10 cellular contexts compared by ENCODE assay signal in genomic region chr7:150340024-150340749, GRCh38. TPM values are rescaled to one million over a fixed set of nuclear protein-coding genes. Genes with fewer than 3 reads are reported as not detected.
A peak's percentile ranks its signal among the peaks of the same experiment; 100 is the strongest.
DNase-seq lines count a peak whose midpoint lies in the region; ATAC-seq, FAIRE-seq and TF ChIP-seq lines count a peak whose summit lies in the region.
"Had no signal": no experiment of that assay in that cellular context is flagged by ENCODE, and none has a peak within 500 bp of the region (broad histone marks: within the 10 kb centered on the region; RNA-seq: fewer than 3 reads in every experiment).

No MANE protein-coding gene starts in this region.

- H3K4me3 Mint-ChIP-seq in activated T-helper 17 cell treated with anti-CD3 and anti-CD28 coated beads, Interleukin-2, amount 50 U/mL, for 72 hours: no peak overlapping the region

- peaks cover 11% of the 10 kb centered on the region for H3K9me3 ChIP-seq in RWPE2 (ENCODE audit: severe bottlenecking)
- peaks cover 15% of the 10 kb centered on the region for H3K9me3 ChIP-seq in left ventricle myocardium inferior (replicated peaks)
- H3K9me3 ChIP-seq in pancreas: no peaks in the 10 kb centered on the region

- H3K27ac ChIP-seq in RWPE2 (ENCODE audit: poor library complexity, severe bottlenecking): no peak overlapping the region
- peak overlapping the region; percentile 56 for H3K27ac ChIP-seq in left ventricle myocardium inferior (replicated peaks)
- peak overlapping the region; percentile 60 to 89 (median 78) for H3K27ac ChIP-seq in pancreas

- H3K4me1 ChIP-seq in RWPE2 (ENCODE audit: insufficient read depth, poor library complexity, severe bottlenecking) (no peaks in the 10 kb centered on the region), left ventricle myocardium inferior (peaks cover 35% of the 10 kb centered on the region), pancreas (peaks cover 27 to 40% (median 30%) of the 10 kb centered on the region in 3 donors)

- no peak for FAIRE-seq in pancreas (lab: Jason Lieb, UNC)
- FAIRE-seq: bronchial epithelial cell had no signal

- 8 to 9% methylated on average over 38 to 39 of the region's 39 CpGs for whole genome bisulfite sequencing in pancreas, 2 donors

- DNase-seq in CD1c-positive myeloid dendritic cell (ENCODE audit: extremely low spot score) (peak; percentile 47), RWPE2 (ENCODE audit: low spot score) (no peak), left ventricle myocardium inferior (peak; percentile 60), pancreas (peak; percentile 60 to 82 (median 74)), NCI-H1694 (lab: John Stamatoyannopoulos, UW) (no peak), NCI-H82 (lab: John Stamatoyannopoulos, UW) (no peak)

- ATAC-seq in RWPE2 (ENCODE audit: low read depth) (peak; percentile 30; the same call in 2 of the 3 replicates), pancreas (peak; percentile 14 to 43 (median 38)), HG02798 (IDR thresholded peaks at IDR 0.05; ENCODE audit: poor library complexity, unreplicated experiment) (no peak)
- no peak for ATAC-seq in activated T-helper 17 cell treated with anti-CD3 and anti-CD28 coated beads, Interleukin-2, amount 50 U/mL, for 72 hours (replicated peaks)

- H3K36me3 ChIP-seq in RWPE2 (ENCODE audit: low read depth) (no peaks in the 10 kb centered on the region), left ventricle myocardium inferior (no peaks in the 10 kb centered on the region), pancreas (no peaks in the 10 kb centered on the region)

- H3K27me3 ChIP-seq in RWPE2 (ENCODE audit: insufficient read depth, poor library complexity, severe bottlenecking) (peaks cover 33% of the 10 kb centered on the region), left ventricle myocardium inferior (ENCODE audit: low read depth) (peaks cover 52% of the 10 kb centered on the region), pancreas (no peaks in the 10 kb centered on the region)

- TF ChIP-seq CTCF in RWPE2 (IDR thresholded peaks at IDR 0.05; ENCODE audit: poor library complexity, severe bottlenecking): no peak
- TF ChIP-seq CTCF in left ventricle myocardium inferior (IDR thresholded peaks at IDR 0.05; ENCODE audit: borderline replicate concordance): peak; percentile 13
- TF ChIP-seq CTCF in pancreas (IDR thresholded peaks at IDR 0.05): no peak

- H3K36me3 Mint-ChIP-seq in activated T-helper 17 cell treated with anti-CD3 and anti-CD28 coated beads, Interleukin-2, amount 50 U/mL, for 72 hours (ENCODE audit: low read depth): peaks cover 21% of the 10 kb centered on the region

- no peaks in the 10 kb centered on the region for H3K4me1 Mint-ChIP-seq in activated T-helper 17 cell treated with anti-CD3 and anti-CD28 coated beads, Interleukin-2, amount 50 U/mL, for 72 hours

- no peak overlapping the region for H3K27ac Mint-ChIP-seq in activated T-helper 17 cell treated with anti-CD3 and anti-CD28 coated beads, Interleukin-2, amount 50 U/mL, for 72 hours

- intact Hi-C loops in left ventricle myocardium inferior (cut with micrococcal nuclease) (no loop called here), pancreas (cut with DNase I) (no loop called here)

- no peaks in the 10 kb centered on the region for H3K9me3 Mint-ChIP-seq in activated T-helper 17 cell treated with anti-CD3 and anti-CD28 coated beads, Interleukin-2, amount 50 U/mL, for 72 hours

- H3K4me3 ChIP-seq in RWPE2 (ENCODE audit: severe bottlenecking) (no peak overlapping the region), left ventricle myocardium inferior (peak overlapping the region; percentile 67), pancreas (peak overlapping the region; percentile 34 to 74 (median 52))

- peaks cover 19% of the 10 kb centered on the region for H3K27me3 Mint-ChIP-seq in activated T-helper 17 cell treated with anti-CD3 and anti-CD28 coated beads, Interleukin-2, amount 50 U/mL, for 72 hours

RNA-seq across cellular contexts. Expression of gene RARRES2, which starts 1.2 kb away (rescaled TPM):
- total RNA-seq in left ventricle myocardium inferior (17.6 TPM), pancreas (100 to 1,000 TPM; 125 to 408 (median 236) TPM)
- polyA plus RNA-seq in pancreas: 100 to 1,000 TPM; 184 to 246 TPM
- not detected for total RNA-seq in activated T-helper 17 cell treated with anti-CD3 and anti-CD28 coated beads, Interleukin-2, amount 50 U/mL, for 72 hours

RNA-seq across cellular contexts. Expression of gene ACTR3C, which starts 16.8 kb away (rescaled TPM):
- total RNA-seq in left ventricle myocardium inferior (5.1 TPM), pancreas (10 to 100 TPM; 12.3 to 26.5 (median 17.7) TPM)
- polyA plus RNA-seq in pancreas: 10 to 100 TPM in 1 of 2 donors, 1 to 10 TPM in 1; 9.0 to 10.9 TPM
- 10 to 100 TPM in 1 of 2 donors, 1 to 10 TPM in 1; 9.4 to 11.1 TPM for total RNA-seq in activated T-helper 17 cell treated with anti-CD3 and anti-CD28 coated beads, Interleukin-2, amount 50 U/mL, for 72 hours

RNA-seq across cellular contexts. Expression of gene LRRC61, which starts 17.0 kb away (rescaled TPM):
- 4.3 TPM for total RNA-seq in left ventricle myocardium inferior
- 10 to 100 TPM in 1 of 6 donors, 1 to 10 TPM in 5; 7.1 to 10.3 (median 8.8) TPM for total RNA-seq in pancreas
- polyA plus RNA-seq in pancreas: 10 to 100 TPM in 1 of 2 donors, 1 to 10 TPM in 1; 7.1 to 11.2 TPM
- total RNA-seq in activated T-helper 17 cell treated with anti-CD3 and anti-CD28 coated beads, Interleukin-2, amount 50 U/mL, for 72 hours: 10 to 100 TPM; 32.7 to 61.6 TPM
- total RNA-seq: G401 had no signal

RNA-seq across cellular contexts. Expression of gene REPIN1, which starts 28.4 kb away (rescaled TPM):
- total RNA-seq in left ventricle myocardium inferior: 110 TPM
- total RNA-seq in pancreas: 10 to 100 TPM; 48.1 to 76.3 (median 63.2) TPM
- polyA plus RNA-seq in pancreas: 10 to 100 TPM; 57.5 to 78.8 TPM
- 10 to 100 TPM; 68.1 to 79.6 TPM for total RNA-seq in activated T-helper 17 cell treated with anti-CD3 and anti-CD28 coated beads, Interleukin-2, amount 50 U/mL, for 72 hours

RNA-seq across cellular contexts. Expression of gene ZNF775, which starts 38.9 kb away (rescaled TPM):
- total RNA-seq in left ventricle myocardium inferior (3.1 TPM), pancreas (1 to 10 TPM; 2.0 to 3.9 (median 2.8) TPM)
- polyA plus RNA-seq in pancreas: 1 to 10 TPM; 3.2 to 7.4 TPM
- total RNA-seq in activated T-helper 17 cell treated with anti-CD3 and anti-CD28 coated beads, Interleukin-2, amount 50 U/mL, for 72 hours: 1 to 10 TPM; 2.5 to 3.2 TPM

Comparison
In these comparisons a context has a peak if more than half of its experiments do, and no peak if none do; other contexts are left out.
1. DNase-seq: peak in CD1c-positive myeloid dendritic cell (single experiment), left ventricle myocardium inferior (single experiment) and pancreas (6 of 6); none in RWPE2 (single experiment), NCI-H1694 (single experiment) and NCI-H82 (single experiment).
2. ATAC-seq: peak in RWPE2 (single experiment) and pancreas (4 of 4); none in HG02798 (single experiment) and activated T-helper 17 cell treated with anti-CD3 and anti-CD28 coated beads, Interleukin-2, amount 50 U/mL, for 72 hours (single experiment).
3. RNA of gene RARRES2, which starts 1.2 kb away (total RNA-seq): 125 to 408 TPM in pancreas and 17.6 TPM in left ventricle myocardium inferior (single experiment); not detected in activated T-helper 17 cell treated with anti-CD3 and anti-CD28 coated beads, Interleukin-2, amount 50 U/mL, for 72 hours; every median in the first group is over 10 times any median in the second.